In the genomic region with DNA sequence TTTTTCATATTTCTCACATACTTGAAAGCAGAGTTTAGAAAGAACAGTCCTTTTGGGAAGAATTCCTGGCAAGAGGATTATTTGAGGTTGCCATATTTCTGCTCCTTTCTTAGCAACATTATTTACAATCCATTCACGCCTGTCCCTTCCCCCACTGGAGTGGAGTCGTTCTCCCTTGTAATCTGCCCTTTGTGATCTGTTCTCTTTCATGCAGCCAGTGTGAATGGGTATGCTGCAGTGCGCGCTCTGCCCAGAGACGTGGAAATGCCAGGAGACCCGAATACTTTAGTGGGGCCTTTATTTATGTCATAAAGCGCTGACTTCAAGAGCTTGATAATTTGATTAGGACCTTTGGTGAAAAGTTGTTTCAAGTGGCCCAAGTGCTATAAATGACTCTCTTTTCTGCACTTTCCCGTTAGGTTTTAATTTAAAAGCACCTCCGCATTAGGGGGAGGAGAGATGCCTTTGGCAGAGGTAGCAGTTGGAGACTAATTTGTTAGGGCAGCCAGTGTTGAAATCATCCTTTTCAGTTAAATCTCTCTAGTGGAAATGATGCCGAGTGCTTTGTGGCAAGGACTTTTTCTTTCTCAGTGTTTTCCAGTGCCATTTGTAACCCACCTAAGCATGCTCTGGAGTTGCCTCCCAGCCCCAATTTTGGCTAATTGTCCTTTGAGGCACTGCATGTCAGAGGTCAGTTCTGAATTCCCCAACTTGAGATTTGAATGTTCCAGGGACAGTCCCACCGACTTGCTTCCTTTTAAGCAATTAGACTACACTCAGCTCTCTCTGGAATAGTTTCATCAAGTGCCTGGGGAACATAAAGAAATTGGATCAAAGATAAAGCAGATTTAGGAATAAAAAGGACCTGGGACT, we compare ENCODE assay signal across 10 cellular contexts. TPM values are rescaled to one million over a fixed set of nuclear protein-coding genes. Genes with fewer than 3 reads are reported as not detected.
DNase-seq lines count a peak whose midpoint lies in the region; ATAC-seq and TF ChIP-seq lines count a peak whose summit lies in the region.
"Had no signal": no experiment of that assay in that cellular context is flagged by ENCODE, and none has a peak within 500 bp of the region (broad histone marks: within the 10 kb centered on the region; RNA-seq: fewer than 3 reads in every experiment).

No MANE protein-coding gene starts in this region.

- peaks cover 77% of the 10 kb centered on the region for H3K79me2 ChIP-seq in MM.1S (ENCODE audit: low read length)

- peak overlapping the region; percentile 77 for H3K4me3 Mint-ChIP-seq in stimulated activated naive CD8-positive, alpha-beta T cell treated with anti-CD3 and anti-CD28 coated beads, Interleukin-15, Interleukin-2, amounts not matched to agents 100 ng/mL and 50 ng/mL, for 24 hours

- no peaks in the 10 kb centered on the region for H4K20me1 ChIP-seq in MM.1S (ENCODE audit: insufficient read depth, low read length)

- peaks cover 30% of the 10 kb centered on the region for H3F3A ChIP-seq in MM.1S (ENCODE audit: insufficient read depth, low read length)

- H3K4me1 ChIP-seq in MM.1S (ENCODE audit: low read length) = peaks cover 14% of the 10 kb centered on the region
- H3K4me1 ChIP-seq in body of pancreas = peaks cover 97% of the 10 kb centered on the region
- H3K4me1 ChIP-seq in right lobe of liver = peaks cover 0 to 81% (median 16%) of the 10 kb centered on the region in 4 donors

- peaks cover 20% of the 10 kb centered on the region for H3K36me3 Mint-ChIP-seq in stimulated activated naive CD8-positive, alpha-beta T cell treated with anti-CD3 and anti-CD28 coated beads, Interleukin-15, Interleukin-2, amounts not matched to agents 100 ng/mL and 50 ng/mL, for 24 hours (ENCODE audit: low read depth)

- no peaks in the 10 kb centered on the region for H3K9me3 Mint-ChIP-seq in stimulated activated naive CD8-positive, alpha-beta T cell treated with anti-CD3 and anti-CD28 coated beads, Interleukin-15, Interleukin-2, amounts not matched to agents 100 ng/mL and 50 ng/mL, for 24 hours

- TF ChIP-seq CTCF in MM.1S (IDR thresholded peaks at IDR 0.05; ENCODE audit: low read length) = no peak
- no peak for TF ChIP-seq CTCF in body of pancreas (IDR thresholded peaks at IDR 0.05)
- TF ChIP-seq CTCF in right lobe of liver (IDR thresholded peaks at IDR 0.05) = no peak

- H3K36me3 ChIP-seq in MM.1S (replicated peaks; ENCODE audit: insufficient read depth, low read length) = no peaks in the 10 kb centered on the region
- H3K36me3 ChIP-seq in body of pancreas (replicated peaks in 1 of 2; ENCODE audit: insufficient read depth in 1 of 2, low read depth in 2 of 2) = no peaks in the 10 kb centered on the region
- no peaks in the 10 kb centered on the region for H3K36me3 ChIP-seq in right lobe of liver

- H3K9ac ChIP-seq in MM.1S (ENCODE audit: low read length) = no peak overlapping the region

- peaks cover 100% of the 10 kb centered on the region for H3K4me1 Mint-ChIP-seq in stimulated activated naive CD8-positive, alpha-beta T cell treated with anti-CD3 and anti-CD28 coated beads, Interleukin-15, Interleukin-2, amounts not matched to agents 100 ng/mL and 50 ng/mL, for 24 hours (ENCODE audit: low read depth)

- H3K27ac Mint-ChIP-seq in stimulated activated naive CD8-positive, alpha-beta T cell treated with anti-CD3 and anti-CD28 coated beads, Interleukin-15, Interleukin-2, amounts not matched to agents 100 ng/mL and 50 ng/mL, for 24 hours = peak overlapping the region; percentile 92

- H3K4me3 ChIP-seq in MM.1S (ENCODE audit: low read length) (no peak overlapping the region), body of pancreas (no peak overlapping the region), right lobe of liver (peak overlapping the region in 1 of 3 donors; percentile 17)

- H3K27ac ChIP-seq in MM.1S (ENCODE audit: low read length) (no peak overlapping the region), body of pancreas (peak overlapping the region; percentile 37 to 90 (median 86)), right lobe of liver (peak overlapping the region in 2 of 3 donors; percentile 33 to 89)

- H3K27me3 ChIP-seq in MM.1S (replicated peaks; ENCODE audit: insufficient read depth, low read length) (no peaks in the 10 kb centered on the region), body of pancreas (no peaks in the 10 kb centered on the region), right lobe of liver (no peaks in the 10 kb centered on the region)

- WGBS in body of pancreas, 2 donors = 25 to 29% methylated on average over 11 of the region's 11 CpGs
- 36% methylated on average over 11 of the region's 11 CpGs for WGBS in right lobe of liver (ENCODE audit: insufficient coverage, low coverage, low lambda C conversion rate, missing lambda C conversion rate)

- H3K4me2 ChIP-seq in MM.1S (ENCODE audit: low read depth, low read length) = 0 out of 2 replicates have a peak overlapping the region, but pooled peaks have one; percentile 83

- ATAC-seq in body of pancreas = no peak
- ATAC-seq in right lobe of liver = peak; percentile 7 to 60 (median 50)
- no peak for ATAC-seq in GM21786 (IDR thresholded peaks at IDR 0.05; ENCODE audit: unreplicated experiment)
- ATAC-seq in HG02623 (IDR thresholded peaks at IDR 0.05; ENCODE audit: unreplicated experiment) = no peak

- TF ChIP-seq POLR2A in body of pancreas (IDR thresholded peaks at IDR 0.05) (no peak), right lobe of liver (IDR thresholded peaks at IDR 0.05) (no peak)

- no peak overlapping the region for H2AFZ ChIP-seq in MM.1S (ENCODE audit: low read length)

- intact Hi-C loops in body of pancreas (cut with DNase I) = no loop called here
- intact Hi-C loops in right lobe of liver (cut with DNase I) = no loop called here

- DNase-seq in MM.1S (no peak), body of pancreas (peak in 2 of 4 donors; percentile 46 to 48), right lobe of liver (peak in 1 of 3 donors; percentile 68), NCI-H1105 (lab: John Stamatoyannopoulos, UW) (no peak), NCI-H748 (lab: John Stamatoyannopoulos, UW; ENCODE audit: unreplicated experiment) (no peak)
- DNase-seq: NCI-H526 had no signal

- no peaks in the 10 kb centered on the region for H3K9me3 ChIP-seq in MM.1S (replicated peaks; ENCODE audit: insufficient read depth, low read length)
- no peaks in the 10 kb centered on the region for H3K9me3 ChIP-seq in body of pancreas
- H3K9me3 ChIP-seq in right lobe of liver = no peaks in the 10 kb centered on the region

- no peaks in the 10 kb centered on the region for H3K27me3 Mint-ChIP-seq in stimulated activated naive CD8-positive, alpha-beta T cell treated with anti-CD3 and anti-CD28 coated beads, Interleukin-15, Interleukin-2, amounts not matched to agents 100 ng/mL and 50 ng/mL, for 24 hours

- H3K9me2 ChIP-seq in MM.1S (replicated peaks; ENCODE audit: insufficient read depth, low read length) = no peaks in the 10 kb centered on the region

RNA-seq across cellular contexts. Expression of gene PSMD6, which starts 52.5 kb away (rescaled TPM):
- total RNA-seq in body of pancreas (10 to 100 TPM; 88.7 to 98.3 TPM), right lobe of liver (10 to 100 TPM; 33.1 to 41.9 (median 35.9) TPM)

RNA-seq across cellular contexts. Expression of gene SCAANT1, which starts 58.6 kb away (rescaled TPM):
- not detected for total RNA-seq in body of pancreas
- not detected for total RNA-seq in right lobe of liver
- total RNA-seq: fibroblast of villous mesenchyme had no signal

Comparison
In these comparisons a context has a peak if more than half of its experiments do, and no peak if none do; other contexts are left out.
1. ATAC-seq: peak in right lobe of liver (4 of 4); none in body of pancreas (single experiment), GM21786 (single experiment) and HG02623 (single experiment).